1 cellular context compared by ENCODE assay signal in genomic region chr5:14246350-14247053, GRCh38.
TF ChIP-seq lines count a peak whose summit lies in the region.

No MANE protein-coding gene starts in this region.

TF ChIP-seq in H1, 55 proteins besides CTCF, POLR2A, EP300 and RAD21:
- TF ChIP-seq PHF8 (conservative IDR thresholded peaks at IDR 0.05; ENCODE audit: low read depth, low read length): no peak
- no peak for TF ChIP-seq SIRT6 (IDR thresholded peaks at IDR 0.05; ENCODE audit: low read length)
- TF ChIP-seq SIX5 (IDR thresholded peaks at IDR 0.05; ENCODE audit: low read depth, low read length): no peak
- TF ChIP-seq JUND (IDR thresholded peaks at IDR 0.05; ENCODE audit: low read length): no peak
- no peak for TF ChIP-seq SUZ12 (IDR thresholded peaks at IDR 0.05; ENCODE audit: low read length)
- TF ChIP-seq SP2 (IDR thresholded peaks at IDR 0.05; ENCODE audit: low read length): no peak
- no peak for TF ChIP-seq RBBP5 (IDR thresholded peaks at IDR 0.05; ENCODE audit: borderline replicate concordance, low read depth, low read length)
- no peak for TF ChIP-seq JUN (IDR thresholded peaks at IDR 0.05; ENCODE audit: low read depth, low read length)
- no peak for TF ChIP-seq ATF2 (IDR thresholded peaks at IDR 0.05; ENCODE audit: low read length)
- no peak for TF ChIP-seq SP4 (IDR thresholded peaks at IDR 0.05; ENCODE audit: low read length)
- no peak for TF ChIP-seq EZH2 (IDR thresholded peaks at IDR 0.05; ENCODE audit: low read depth, low read length, severe bottlenecking)
- TF ChIP-seq POU5F1 (IDR thresholded peaks at IDR 0.05; ENCODE audit: low read depth, low read length): no peak
- no peak for TF ChIP-seq KDM4A (IDR thresholded peaks at IDR 0.05; ENCODE audit: low read depth, low read length, severe bottlenecking)
- no peak for TF ChIP-seq CREB1 (IDR thresholded peaks at IDR 0.05)
- TF ChIP-seq TEAD4 (IDR thresholded peaks at IDR 0.05; ENCODE audit: low read depth, low read length): no peak
- no peak for TF ChIP-seq RNF2 (IDR thresholded peaks at IDR 0.05; ENCODE audit: borderline replicate concordance, low read depth, low read length, missing control alignments, poor library complexity, severe bottlenecking)
- no peak for TF ChIP-seq CTBP2 (IDR thresholded peaks at IDR 0.05; ENCODE audit: borderline replicate concordance, insufficient read depth, insufficient read length, low read length)
- TF ChIP-seq EGR1 (IDR thresholded peaks at IDR 0.05; ENCODE audit: borderline replicate concordance, low read depth, low read length): no peak
- TF ChIP-seq FOSL1 (IDR thresholded peaks at IDR 0.05; ENCODE audit: insufficient read depth, low read depth, low read length): no peak
